9 cellular contexts compared by ENCODE assay signal in the genomic region with DNA sequence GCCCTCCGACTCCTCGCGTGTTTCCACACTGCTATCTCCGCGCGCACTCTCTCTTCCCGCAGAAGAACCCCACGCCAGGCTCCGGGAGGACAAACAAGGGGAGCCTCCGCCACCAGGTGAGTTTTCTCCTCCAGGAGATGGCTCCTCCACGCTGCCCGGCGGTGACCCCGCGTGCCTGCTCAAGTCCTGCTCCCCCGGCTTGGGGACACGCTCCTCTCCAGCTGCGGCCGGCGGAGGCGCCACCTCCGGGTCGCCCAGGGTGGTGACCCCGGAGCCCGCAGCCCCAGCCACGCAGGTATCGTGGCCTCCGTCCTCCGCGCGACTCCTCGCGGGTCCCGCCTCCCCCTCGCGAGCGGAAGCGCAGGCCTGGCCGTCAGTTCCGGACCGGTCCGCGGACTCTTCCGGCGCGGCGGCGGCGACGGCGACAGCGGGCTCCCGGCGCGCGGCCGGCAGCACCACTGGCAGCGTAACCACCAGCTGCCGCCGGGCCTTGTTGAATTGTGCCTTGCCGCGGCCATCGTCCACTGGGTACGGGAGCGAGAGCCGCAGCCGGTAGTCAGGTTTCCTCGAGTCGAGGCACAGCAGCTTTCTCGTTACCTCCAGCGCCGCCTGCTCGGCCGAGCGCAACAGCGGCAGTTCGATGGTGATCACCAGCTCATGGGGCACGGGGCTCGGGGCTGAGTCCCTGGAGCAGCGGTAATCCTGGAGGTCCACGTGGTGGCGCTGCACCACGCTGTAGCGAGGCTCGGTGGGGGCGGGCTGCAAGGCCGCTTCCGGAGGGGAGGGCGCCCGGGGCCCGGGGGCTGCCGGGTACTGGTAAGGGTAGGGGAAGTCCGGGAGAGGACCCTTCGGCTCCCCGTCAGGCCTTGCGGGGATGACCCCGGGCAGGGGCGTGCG. TPM values are rescaled to one million over a fixed set of nuclear protein-coding genes. Genes with fewer than 3 reads are reported as not detected.
DNase-seq lines count a peak whose midpoint lies in the region; ATAC-seq, FAIRE-seq and TF ChIP-seq lines count a peak whose summit lies in the region.
"Had no signal": no experiment of that assay in that cellular context is flagged by ENCODE, and none has a peak within 500 bp of the region (broad histone marks: within the 10 kb centered on the region; RNA-seq: fewer than 3 reads in every experiment).

No MANE protein-coding gene starts in this region.

- peak; percentile 77 for ATAC-seq in GM19025 (IDR thresholded peaks at IDR 0.05; ENCODE audit: low read depth, unreplicated experiment)
- peak; percentile 73 for ATAC-seq in HG03280 (IDR thresholded peaks at IDR 0.05; ENCODE audit: unreplicated experiment)

- peak overlapping the region; percentile 80 to 98 for H3K4me3 ChIP-seq in kidney (ENCODE audit: low read length in 2 of 2)

- H3K9me3 ChIP-seq in kidney (ENCODE audit: control insufficient read depth in 1 of 2, low read length in 2 of 2): no peaks in the 10 kb centered on the region

- peaks cover 2 to 15% of the 10 kb centered on the region in 2 donors for H3K4me1 ChIP-seq in kidney (ENCODE audit: control insufficient read depth in 1 of 2, insufficient read depth in 1 of 2, low read depth in 1 of 2, low read length in 2 of 2)

- intact Hi-C loops in kidney (cut with DNase I): no loop called here

- H3K27ac ChIP-seq in kidney (ENCODE audit: low read depth in 2 of 2, low read length in 2 of 2): peak overlapping the region; percentile 99

- no peak for FAIRE-seq in kidney (lab: Jason Lieb, UNC)
- FAIRE-seq: endometrium had no signal

- DNase-seq in AML-193 (lab: John Stamatoyannopoulos, UW) (peak; percentile 76 to 87), NCI-H226 (peak; percentile 92), kidney (peak; percentile 98)
- peak; percentile 88 to 94 (median 91) for DNase-seq in activated CD4-positive, CD25-positive, alpha-beta regulatory T cell (lab: John Stamatoyannopoulos, UW)
- DNase-seq in central memory CD4-positive, alpha-beta T cell: peak; percentile 94
- DNase-seq in stimulated activated CD4-positive, alpha-beta T cell treated with anti-CD3 and anti-CD28 coated beads, Interleukin-15, amount 100 ng/mL, for 1 hour (ENCODE audit: low read depth in 1 of 2, low spot score in 1 of 2): peak; percentile 90 to 95

- H3K9ac ChIP-seq in kidney (ENCODE audit: low read length in 2 of 2): peak overlapping the region; percentile 89 to 90

- TF ChIP-seq CTCF in kidney (IDR thresholded peaks at IDR 0.05; ENCODE audit: borderline replicate concordance, extremely low read depth, insufficient read depth): peak; percentile 85

- H3K36me3 ChIP-seq in kidney (ENCODE audit: control insufficient read depth in 1 of 2, insufficient read depth in 2 of 2, low read length in 2 of 2): no peaks in the 10 kb centered on the region

RNA-seq across cellular contexts. Expression of a gene that starts 1.1 kb away (rescaled TPM):
- 7.7 TPM for total RNA-seq in kidney
- polyA plus RNA-seq in kidney (ENCODE audit: insufficient read depth, low read depth, low replicate concordance): 6.9 TPM

RNA-seq across cellular contexts. Expression of a gene that starts 13.3 kb away (rescaled TPM):
- total RNA-seq in kidney: 31.8 TPM
- 11.9 TPM for polyA plus RNA-seq in kidney (ENCODE audit: insufficient read depth, low read depth, low replicate concordance)

RNA-seq across cellular contexts. Expression of a gene that starts 13.5 kb away (rescaled TPM):
- 157 TPM for total RNA-seq in kidney
- 455 TPM for polyA plus RNA-seq in kidney (ENCODE audit: insufficient read depth, low read depth, low replicate concordance)

RNA-seq across cellular contexts. Expression of a gene that starts 35.2 kb away (rescaled TPM):
- 6.6 TPM for total RNA-seq in kidney
- polyA plus RNA-seq in kidney (ENCODE audit: insufficient read depth, low read depth, low replicate concordance): 7.7 TPM

RNA-seq across cellular contexts. Expression of a gene that starts 47.7 kb away (rescaled TPM):
- total RNA-seq in kidney: 1,054 TPM
- polyA plus RNA-seq in kidney (ENCODE audit: insufficient read depth, low read depth, low replicate concordance): 2,862 TPM

Comparison
In these comparisons a context has a peak if more than half of its experiments do, and no peak if none do; other contexts are left out.
1. Peak in every context shown above with its lines: DNase-seq, ATAC-seq, H3K4me3 ChIP-seq and H3K27ac ChIP-seq.